ENCODE assay signal across 32 cellular contexts in genomic region chr1:247904122-247904521, GRCh38. TPM values are rescaled to one million over a fixed set of nuclear protein-coding genes. Genes with fewer than 3 reads are reported as not detected.
"Had no signal": no experiment of that assay in that cellular context is flagged by ENCODE, and none has a peak within 500 bp of the region (broad histone marks: within the 10 kb centered on the region; RNA-seq: fewer than 3 reads in every experiment).

No MANE protein-coding gene starts in this region.

- H3K4me1 Mint-ChIP-seq: endodermal cell had no signal

- H3K27ac Mint-ChIP-seq: dendritic cell treated with granulocyte-macrophage colony-stimulating factor and Interleukin-4, amounts not matched to agents 40 ng/mL and 50 ng/mL, for 4 days; endodermal cell had no signal

- H3K4me3 Mint-ChIP-seq: dendritic cell treated with granulocyte-macrophage colony-stimulating factor and Interleukin-4, amounts not matched to agents 40 ng/mL and 50 ng/mL, for 4 days; endodermal cell; stimulated activated naive CD8-positive, alpha-beta T cell treated with anti-CD3 and anti-CD28 coated beads, Interleukin-15, amount 100 ng/mL, for 72 hours had no signal

- DNase-seq: colonic mucosa; effector CD8-positive, alpha-beta T cell; endodermal cell; foreskin fibroblast; heart left ventricle; kidney; mesenchymal stem cell; midbrain; naive thymus-derived CD4-positive, alpha-beta T cell; stimulated activated CD4-positive, alpha-beta T cell treated with anti-CD3 and anti-CD28 coated beads, Interleukin-12 subunit alpha, Interleukin-12 subunit beta, amount 100 ng/mL, for 4 hours; stimulated activated CD4-positive, alpha-beta T cell treated with anti-CD3 and anti-CD28 coated beads, Interleukin-1b, Interleukin-23, amount 100 ng/mL, for 48 hours; stimulated activated CD4-positive, alpha-beta T cell treated with anti-CD3 and anti-CD28 coated beads, Interleukin-4, amount 100 ng/mL, for 1 hour; stimulated activated CD8-positive, alpha-beta memory T cell treated with anti-CD3 and anti-CD28 coated beads, Interleukin-4, amount 100 ng/mL, for 48 hours; stimulated activated naive CD4-positive, alpha-beta T cell; stimulated activated naive CD8-positive, alpha-beta T cell treated with anti-CD3 and anti-CD28 coated beads, Interleukin-15, amount 100 ng/mL, for 72 hours; transverse colon had no signal

- ATAC-seq: esophagus mucosa; gastroesophageal sphincter; heart left ventricle; left lobe of liver; naive thymus-derived CD4-positive, alpha-beta T cell; sciatic nerve; stimulated activated naive CD8-positive, alpha-beta T cell treated with anti-CD3 and anti-CD28 coated beads, Interleukin-15, amount 100 ng/mL, for 72 hours had no signal

- H3K27me3 Mint-ChIP-seq: naive thymus-derived CD4-positive, alpha-beta T cell; stimulated activated naive CD8-positive, alpha-beta T cell treated with anti-CD3 and anti-CD28 coated beads, Interleukin-15, amount 100 ng/mL, for 72 hours had no signal

- H3K9me3 Mint-ChIP-seq: dendritic cell treated with granulocyte-macrophage colony-stimulating factor and Interleukin-4, amounts not matched to agents 40 ng/mL and 50 ng/mL, for 4 days had no signal

RNA-seq across cellular contexts. Expression of gene OR2W3, which starts 8.7 kb away (rescaled TPM):
- total RNA-seq: esophagus mucosa, hepatocyte, kidney, left lobe of liver, smooth muscle cell, ureter had no signal

RNA-seq across cellular contexts. Expression of gene OR2T8, which starts 15.9 kb away (rescaled TPM):
- total RNA-seq: colonic mucosa; endodermal cell; esophagus mucosa; gastroesophageal sphincter; heart left ventricle; hepatocyte; kidney; left lobe of liver; mucosa of gallbladder; naive thymus-derived CD4-positive, alpha-beta T cell; osteoblast; prostate gland; right atrium auricular region; smooth muscle cell; suprapubic skin; transverse colon; ureter had no signal

RNA-seq across cellular contexts. Expression of gene OR2AJ1, which starts 20.6 kb away (rescaled TPM):
- total RNA-seq: colonic mucosa; endodermal cell; esophagus mucosa; gastroesophageal sphincter; heart left ventricle; hepatocyte; kidney; left lobe of liver; liver; lung; mucosa of gallbladder; naive thymus-derived CD4-positive, alpha-beta T cell; osteoblast; prostate gland; right atrium auricular region; smooth muscle cell; suprapubic skin; transverse colon; ureter; vagina had no signal

RNA-seq across cellular contexts. Expression of gene OR2L8, which starts 44.5 kb away (rescaled TPM):
- total RNA-seq: colonic mucosa, endodermal cell, esophagus mucosa, gastroesophageal sphincter, heart left ventricle, hepatocyte, kidney, left lobe of liver, lung, mucosa of gallbladder, osteoblast, right atrium auricular region, smooth muscle cell, transverse colon, ureter, vagina had no signal

RNA-seq across cellular contexts. Expression of gene TRIM58, which starts 47.1 kb away (rescaled TPM):
- total RNA-seq: hepatocyte, smooth muscle cell had no signal
